In genomic region chr17:80454557-80455327, GRCh38 we compare ENCODE assay signal across 8 cellular contexts. TPM values are rescaled to one million over a fixed set of nuclear protein-coding genes. Genes with fewer than 3 reads are reported as not detected.
A peak's percentile ranks its signal among the peaks of the same experiment; 100 is the strongest.
DNase-seq lines count a peak whose midpoint lies in the region; ATAC-seq and TF ChIP-seq lines count a peak whose summit lies in the region.

No MANE protein-coding gene starts in this region.

- H3K36me3 ChIP-seq in HUES48 (ENCODE audit: control insufficient read depth, insufficient read depth, low read length) (no peaks in the 10 kb centered on the region), NT2/D1 (ENCODE audit: insufficient read depth, insufficient read length, low read length) (no peaks in the 10 kb centered on the region)

- peak overlapping the region; percentile 88 for H3K9ac ChIP-seq in HUES48 (ENCODE audit: low read depth, low read length)
- H3K9ac ChIP-seq in NT2/D1 (ENCODE audit: insufficient read length, low read depth) = peak overlapping the region; percentile 99

- H3K27me3 Mint-ChIP-seq in Calu3 (ENCODE audit: unreplicated experiment) (peaks cover 23% of the 10 kb centered on the region), endothelial cell (ENCODE audit: unreplicated experiment) (peaks cover 10% of the 10 kb centered on the region), mesothelial cell of epicardium (ENCODE audit: low read depth) (peaks cover 38% of the 10 kb centered on the region)

- DNase-seq in Calu3 (peak; percentile 98), NT2/D1 (ENCODE audit: low read depth, low spot score) (peak; percentile 92), endothelial cell (ENCODE audit: low spot score) (peak; percentile 97), mesothelial cell of epicardium (ENCODE audit: low spot score in 2 of 2, unreplicated experiment in 2 of 2) (peak; percentile 94 to 95)
- DNase-seq in activated CD8-positive, alpha-beta memory T cell treated with anti-CD3 and anti-CD28 coated beads, Interleukin-2, amount 50 U/mL, for 4 hours = peak; percentile 97
- peak; percentile 89 to 95 for DNase-seq in stimulated activated CD8-positive, alpha-beta memory T cell treated with anti-CD3 and anti-CD28 coated beads, Interleukin-15, amount 100 ng/mL, for 4 hours (ENCODE audit: low read depth in 2 of 2)

- H3K36me3 Mint-ChIP-seq in Calu3 (ENCODE audit: insufficient read depth, unreplicated experiment) = peaks cover 24% of the 10 kb centered on the region
- no peaks in the 10 kb centered on the region for H3K36me3 Mint-ChIP-seq in endothelial cell (ENCODE audit: low read depth, unreplicated experiment)
- H3K36me3 Mint-ChIP-seq in mesothelial cell of epicardium = no peaks in the 10 kb centered on the region

- CTCF ChIA-PET in Calu3 (lab: Charles Lee) = interaction anchor here (2.1 kb wide), 1 partner anchor 28 kb away, joined by 7 read pairs; no protein-coding TSS in a partner anchor

- peak; percentile 84 for ATAC-seq in GM21423 (IDR thresholded peaks at IDR 0.05; ENCODE audit: unreplicated experiment)

- H3K4me1 Mint-ChIP-seq in Calu3 (ENCODE audit: low read depth, unreplicated experiment) (peaks cover 11% of the 10 kb centered on the region), endothelial cell (ENCODE audit: unreplicated experiment) (peaks cover 17% of the 10 kb centered on the region), mesothelial cell of epicardium (peaks cover 18% of the 10 kb centered on the region)

- intact Hi-C loops in Calu3 (cut with micrococcal nuclease; ENCODE audit: unreplicated experiment) = no loop called here

- BruUV-seq in Calu3 (replicated peaks; lab: Mats Ljungman, UMichigan) = TSS peak; percentile 94

- no peak for TF ChIP-seq CTCF in Calu3 (IDR thresholded peaks at IDR 0.05; ENCODE audit: unreplicated experiment)
- no peak for TF ChIP-seq CTCF in endothelial cell (IDR thresholded peaks at IDR 0.05; ENCODE audit: unreplicated experiment)
- no peak for TF ChIP-seq CTCF in mesothelial cell of epicardium (IDR thresholded peaks at IDR 0.05; ENCODE audit: unreplicated experiment)

- peak overlapping the region; percentile 94 for H3K27ac ChIP-seq in HUES48 (ENCODE audit: low read depth, low read length)

- H3K27me3 ChIP-seq in HUES48 (ENCODE audit: control insufficient read depth, insufficient read depth, low read length) (peaks cover 16% of the 10 kb centered on the region), NT2/D1 (ENCODE audit: insufficient read depth, insufficient read length) (peaks cover 13% of the 10 kb centered on the region)

- peaks cover 7% of the 10 kb centered on the region for H3K4me1 ChIP-seq in HUES48 (ENCODE audit: control insufficient read depth, insufficient read depth, low read length)
- peaks cover 3% of the 10 kb centered on the region for H3K4me1 ChIP-seq in NT2/D1 (ENCODE audit: insufficient read depth, insufficient read length)

- no peaks in the 10 kb centered on the region for H3K9me3 ChIP-seq in HUES48 (ENCODE audit: control insufficient read depth, insufficient read depth, low read length)
- H3K9me3 ChIP-seq in NT2/D1 (ENCODE audit: insufficient read depth, low read length) = no peaks in the 10 kb centered on the region

- H3K4me3 Mint-ChIP-seq in Calu3 (ENCODE audit: low read depth, unreplicated experiment) = peak overlapping the region; percentile 87
- peak overlapping the region; percentile 90 for H3K4me3 Mint-ChIP-seq in endothelial cell (ENCODE audit: unreplicated experiment)
- peak overlapping the region; percentile 87 for H3K4me3 Mint-ChIP-seq in mesothelial cell of epicardium

- peak overlapping the region; percentile 83 for H3K4me3 ChIP-seq in HUES48 (ENCODE audit: low read depth, low read length)
- H3K4me3 ChIP-seq in NT2/D1 (ENCODE audit: insufficient read length, low read depth) = peak overlapping the region; percentile 99

- H3K9me3 Mint-ChIP-seq in Calu3 (ENCODE audit: low read depth, unreplicated experiment) (no peaks in the 10 kb centered on the region), endothelial cell (ENCODE audit: unreplicated experiment) (no peaks in the 10 kb centered on the region), mesothelial cell of epicardium (no peaks in the 10 kb centered on the region)

- peak overlapping the region; percentile 84 for H3K27ac Mint-ChIP-seq in Calu3 (ENCODE audit: unreplicated experiment)
- peak overlapping the region; percentile 88 for H3K27ac Mint-ChIP-seq in endothelial cell (ENCODE audit: unreplicated experiment)
- H3K27ac Mint-ChIP-seq in mesothelial cell of epicardium = peak overlapping the region; percentile 97

RNA-seq across cellular contexts. Expression of gene NPTX1, which starts 21.7 kb away (rescaled TPM):
- total RNA-seq in Calu3 (2022) (0.20 and 0.21 TPM in 2 replicates), endothelial cell (ENCODE audit: unreplicated experiment) (0.10 TPM), mesothelial cell of epicardium (0.20 to 0.27 TPM (median 0.20 TPM) in 3 replicates)

RNA-seq across cellular contexts. Expression of gene ENDOV, which starts 39.8 kb away (rescaled TPM):
- total RNA-seq in Calu3 (2022) (33.2 and 37.0 TPM in 2 replicates), endothelial cell (ENCODE audit: unreplicated experiment) (40.7 TPM), mesothelial cell of epicardium (37.8 to 43.0 TPM (median 38.0 TPM) in 3 replicates)

Comparison
In these comparisons a context has a peak if more than half of its experiments do, and no peak if none do; other contexts are left out.
1. Peak in every context shown above with its lines: DNase-seq, ATAC-seq, H3K4me3 ChIP-seq and H3K27ac ChIP-seq.